9 cellular contexts compared by ENCODE assay signal in the genomic region with DNA sequence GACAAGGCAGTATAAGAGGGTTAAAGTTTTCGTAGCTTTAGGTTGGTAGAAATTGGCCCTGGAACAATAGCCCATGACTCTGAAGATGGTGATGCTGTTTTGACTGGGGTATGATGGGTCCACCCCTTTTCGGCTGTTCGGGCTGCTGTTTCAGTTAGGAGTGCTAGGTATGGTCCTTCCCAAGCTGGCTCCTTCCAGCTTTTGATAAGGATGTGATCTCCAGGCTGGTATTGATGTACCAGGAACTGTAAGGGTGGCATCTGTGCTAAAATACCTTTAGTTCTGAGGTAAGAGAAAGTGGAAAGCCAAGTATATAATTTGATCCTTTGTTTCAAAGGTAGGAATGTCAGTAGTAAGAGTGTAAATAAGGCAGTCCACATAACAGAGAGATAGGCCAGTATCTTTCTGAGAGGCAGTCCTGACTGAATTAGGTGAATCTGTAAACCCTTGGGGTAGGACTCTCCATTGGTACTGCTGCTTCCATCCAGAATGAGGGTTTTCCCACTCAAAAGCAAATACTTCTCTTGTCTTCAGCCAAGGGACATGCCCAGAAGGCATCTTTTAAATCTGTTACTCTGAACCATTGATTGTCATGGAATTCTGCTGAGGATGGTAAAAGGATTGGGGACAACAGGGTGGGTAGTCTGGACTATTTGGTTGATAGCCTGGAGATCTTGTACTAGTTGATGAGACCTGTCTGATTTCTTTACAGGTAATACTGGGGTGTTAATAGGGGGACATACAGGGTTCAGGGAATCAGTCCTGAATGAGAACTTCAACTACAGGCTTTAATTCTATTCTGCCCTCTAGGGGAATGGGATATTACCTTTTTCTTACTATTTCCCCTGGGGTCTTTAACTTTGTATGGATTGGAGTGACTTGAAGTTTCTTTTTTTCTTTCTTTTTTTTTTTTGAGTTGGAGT. TPM values are rescaled to one million over a fixed set of nuclear protein-coding genes. Genes with fewer than 3 reads are reported as not detected.
DNase-seq lines count a peak whose midpoint lies in the region; ATAC-seq, FAIRE-seq and TF ChIP-seq lines count a peak whose summit lies in the region.
"Had no signal": no experiment of that assay in that cellular context is flagged by ENCODE, and none has a peak within 500 bp of the region (broad histone marks: within the 10 kb centered on the region; RNA-seq: fewer than 3 reads in every experiment).

No MANE protein-coding gene starts in this region.

- TF ChIP-seq RAD21 in IMR-90 (IDR thresholded peaks at IDR 0.05; ENCODE audit: low read length), result no peak

- no peak overlapping the region for H3K23ac ChIP-seq in IMR-90 (ENCODE audit: low read depth, low read length)

- in situ Hi-C loops in IMR-90 (cut with MboI; ENCODE audit: low sequenced_read_pairs), result no loop called here

- H4K91ac ChIP-seq in IMR-90 (ENCODE audit: insufficient read depth, low read depth, low read length), result no peak overlapping the region

- H3K27me3 ChIP-seq in DND-41 (ENCODE audit: insufficient read depth, low read length, poor library complexity) (no peaks in the 10 kb centered on the region), IMR-90 (ENCODE audit: control insufficient read depth, insufficient read depth, low read length) (no peaks in the 10 kb centered on the region)
- H3K27me3 ChIP-seq: pancreas had no signal

- TF ChIP-seq CTCF in DND-41 (IDR thresholded peaks at IDR 0.05; ENCODE audit: borderline replicate concordance, extremely low read depth, low read length, poor library complexity, severe bottlenecking) (no peak), IMR-90 (conservative IDR thresholded peaks at IDR 0.05; ENCODE audit: low read depth, low read length) (no peak)

- DNase-seq in DND-41 (no peak), IMR-90 (no peak), naive B cell (no peak), HTR-8/SVneo (ENCODE audit: insufficient read length, low spot score) (no peak), middle frontal gyrus (ENCODE audit: extremely low spot score, low spot score) (no peak), H54 (ENCODE audit: insufficient read length, low spot score) (no peak)
- no peak for DNase-seq in activated naive CD8-positive, alpha-beta T cell treated with anti-CD3 and anti-CD28 coated beads, Interleukin-2, amount 50 U/mL, for 24 hours
- DNase-seq in activated CD4-positive, alpha-beta T cell treated with anti-CD3 and anti-CD28 coated beads for 48 hours, result no peak
- DNase-seq: pancreas had no signal

- H2AK5ac ChIP-seq in IMR-90 (ENCODE audit: low read depth, low read length), result no peak overlapping the region

- no peak overlapping the region for H2BK15ac ChIP-seq in IMR-90 (ENCODE audit: low read depth, low read length)

- CTCF ChIA-PET in IMR-90 (lab: Yijun Ruan, JAX), result interaction anchor here (1.0 kb wide), 1 partner anchor 37 kb away, joined by 3 read pairs; no protein-coding TSS in a partner anchor

- H4K8ac ChIP-seq in IMR-90 (ENCODE audit: low read depth in 2 of 2, low read length in 2 of 2), result no peak overlapping the region

- no peak overlapping the region for H2BK20ac ChIP-seq in IMR-90 (ENCODE audit: low read depth, low read length)

- no peak overlapping the region for H2AFZ ChIP-seq in DND-41 (ENCODE audit: low read depth, low read length)
- no peak overlapping the region for H2AFZ ChIP-seq in IMR-90 (replicated peaks; ENCODE audit: low read length, poor library complexity)

- H3K9me1 ChIP-seq in IMR-90 (ENCODE audit: insufficient read depth, low read length), result peaks cover 11% of the 10 kb centered on the region

- H3K27ac Mint-ChIP-seq in activated naive CD8-positive, alpha-beta T cell treated with anti-CD3 and anti-CD28 coated beads, Interleukin-2, amount 50 U/mL, for 24 hours, result peak overlapping the region; percentile 99
- peak overlapping the region; percentile 38 to 96 (median 50) for H3K27ac Mint-ChIP-seq in naive B cell

- peaks cover 94% of the 10 kb centered on the region for H3K79me2 ChIP-seq in DND-41 (ENCODE audit: insufficient read depth, low read length)

- FAIRE-seq in HTR-8/SVneo (lab: Jason Lieb, UNC) (no peak), H54 (lab: Jason Lieb, UNC) (no peak)
- FAIRE-seq: pancreas had no signal

- no peak overlapping the region for H2BK5ac ChIP-seq in IMR-90 (ENCODE audit: low read depth, low read length, poor library complexity, severe bottlenecking)

- peaks cover 42 to 87% of the 10 kb centered on the region in 2 experiments for H3K79me1 ChIP-seq in IMR-90 (ENCODE audit: low read depth in 1 of 2, low read length in 2 of 2)

- peaks cover 2% of the 10 kb centered on the region for H3K27me3 Mint-ChIP-seq in activated naive CD8-positive, alpha-beta T cell treated with anti-CD3 and anti-CD28 coated beads, Interleukin-2, amount 50 U/mL, for 24 hours
- no peaks in the 10 kb centered on the region for H3K27me3 Mint-ChIP-seq in naive B cell

- no TSS peak for BruUV-seq in IMR-90 (replicated peaks; lab: Mats Ljungman, UMichigan)

- H3K9ac ChIP-seq in DND-41 (ENCODE audit: low read depth, low read length) (no peak overlapping the region), IMR-90 (ENCODE audit: low read depth, low read length) (no peak overlapping the region)

- H3K4me1 ChIP-seq in DND-41 (ENCODE audit: insufficient read depth, low read length) (peaks cover 74% of the 10 kb centered on the region), IMR-90 (ENCODE audit: control insufficient read depth, insufficient read depth, low read length) (peaks cover 11% of the 10 kb centered on the region)

- intact Hi-C loops in IMR-90 (cut with micrococcal nuclease), result no loop called here

- no peak overlapping the region for H3K14ac ChIP-seq in IMR-90 (replicated peaks; ENCODE audit: low read depth, low read length)

- peak overlapping the region; percentile 90 for H3K4me3 Mint-ChIP-seq in activated naive CD8-positive, alpha-beta T cell treated with anti-CD3 and anti-CD28 coated beads, Interleukin-2, amount 50 U/mL, for 24 hours
- H3K4me3 Mint-ChIP-seq in naive B cell, result peak overlapping the region in 7 of 8 donors; percentile 11 to 73 (median 35)

- no peak overlapping the region for H4K5ac ChIP-seq in IMR-90 (ENCODE audit: low read depth, low read length)

- H3K9me3 Mint-ChIP-seq in activated naive CD8-positive, alpha-beta T cell treated with anti-CD3 and anti-CD28 coated beads, Interleukin-2, amount 50 U/mL, for 24 hours, result peaks cover 24% of the 10 kb centered on the region
- peaks cover 35 to 90% (median 86%) of the 10 kb centered on the region in 7 donors for H3K9me3 Mint-ChIP-seq in naive B cell

- POLR2A ChIA-PET in IMR-90 (lab: Charles Lee; ENCODE audit: unreplicated experiment), result interaction anchor here (0.5 kb wide), 1 partner anchor 1689 kb away, joined by 3 read pairs; no protein-coding TSS in a partner anchor

- no peak overlapping the region for H3K18ac ChIP-seq in IMR-90 (ENCODE audit: low read depth, low read length)

- H4K20me1 ChIP-seq in DND-41 (ENCODE audit: insufficient read depth, low read length), result peaks cover 89% of the 10 kb centered on the region
- peaks cover 100% of the 10 kb centered on the region for H4K20me1 ChIP-seq in IMR-90 (ENCODE audit: insufficient read depth, low read length)

- peak; percentile 14; the same call in 2 of the 3 replicates for ATAC-seq in DND-41 (ENCODE audit: insufficient read depth, low read depth)
- no peak for ATAC-seq in IMR-90 (ENCODE audit: low read depth)
- ATAC-seq in activated naive CD8-positive, alpha-beta T cell treated with anti-CD3 and anti-CD28 coated beads, Interleukin-2, amount 50 U/mL, for 24 hours, result no peak
- ATAC-seq in naive B cell (ENCODE audit: low read depth in 2 of 2), result no peak
- ATAC-seq: pancreas had no signal

- H3K9me3 ChIP-seq in DND-41 (ENCODE audit: insufficient read depth, low read length, severe bottlenecking) (peaks cover 68% of the 10 kb centered on the region), IMR-90 (ENCODE audit: control insufficient read depth, insufficient read depth, low read length) (peaks cover 27% of the 10 kb centered on the region)
- H3K9me3 ChIP-seq: pancreas had no signal

- peaks cover 100% of the 10 kb centered on the region for H3K36me3 ChIP-seq in DND-41 (ENCODE audit: insufficient read depth, low read length)
- H3K36me3 ChIP-seq in IMR-90 (ENCODE audit: control insufficient read depth, insufficient read depth, low read length), result peaks cover 94% of the 10 kb centered on the region

- H2BK120ac ChIP-seq in IMR-90 (ENCODE audit: low read depth, low read length), result no peak overlapping the region

- no peak overlapping the region for H2AK9ac ChIP-seq in IMR-90 (replicated peaks; ENCODE audit: low read depth, low read length, poor library complexity)

- dilution Hi-C loops in IMR-90 (cut with HindIII; ENCODE audit: low sequenced_read_pairs, unreplicated experiment), result no loop called here

- H3K4me2 ChIP-seq in DND-41 (ENCODE audit: insufficient read depth, low read length), result peak overlapping the region; percentile 93; the same call in 1 of the 2 replicates
- peak overlapping the region; percentile 55 for H3K4me2 ChIP-seq in IMR-90 (ENCODE audit: low read depth, low read length)

- H3K36me3 Mint-ChIP-seq in activated naive CD8-positive, alpha-beta T cell treated with anti-CD3 and anti-CD28 coated beads, Interleukin-2, amount 50 U/mL, for 24 hours (ENCODE audit: low read depth), result peaks cover 100% of the 10 kb centered on the region
- peaks cover 91 to 93% of the 10 kb centered on the region in 2 donors for H3K36me3 Mint-ChIP-seq in naive B cell

- 0 out of 2 replicates have a peak, but pooled peaks have one; percentile 22 for TF ChIP-seq POLR2A in IMR-90 (IDR thresholded peaks at IDR 0.05; ENCODE audit: low read depth, low read length)
- no peak for TF ChIP-seq POLR2A in H54 (IDR thresholded peaks at IDR 0.05; ENCODE audit: low read depth, low read length)

- no peak overlapping the region for H3K56ac ChIP-seq in IMR-90 (ENCODE audit: extremely low read depth, insufficient read depth, low read length)

- H3K4me1 Mint-ChIP-seq in activated naive CD8-positive, alpha-beta T cell treated with anti-CD3 and anti-CD28 coated beads, Interleukin-2, amount 50 U/mL, for 24 hours, result peaks cover 89% of the 10 kb centered on the region
- H3K4me1 Mint-ChIP-seq in naive B cell, result peaks cover 47 to 79% (median 60%) of the 10 kb centered on the region in 3 donors

- 100% methylated on average over 1 of the region's 3 CpGs; no CpG with 5 or more reads in 1 of the 2 experiments for WGBS in IMR-90 (ENCODE audit: extremely low coverage in 2 of 2, insufficient read length in 1 of 2), 2 experiments

- H3K27ac ChIP-seq in DND-41 (ENCODE audit: low read length) (no peak overlapping the region), IMR-90 (ENCODE audit: insufficient read depth, low read length) (no peak overlapping the region)
- H3K27ac ChIP-seq: pancreas had no signal

- H3K4me3 ChIP-seq in DND-41 (ENCODE audit: low read depth in 1 of 2, low read length in 2 of 2) (peak overlapping the region in 1 of 2 experiments; percentile 81; a peak in 1 of 4 replicates), IMR-90 (ENCODE audit: insufficient read depth, low read depth, low read length) (no peak overlapping the region)
- H3K4me3 ChIP-seq: pancreas had no signal

- no peak overlapping the region for H3K4ac ChIP-seq in IMR-90 (ENCODE audit: low read depth, low read length)

TF ChIP-seq in IMR-90, 13 proteins besides CTCF, POLR2A, EP300 and RAD21 (continues in another document):
- no peak for TF ChIP-seq BHLHE40 (IDR thresholded peaks at IDR 0.05; ENCODE audit: low read depth, low read length)

RNA-seq across cellular contexts. Expression of a gene that starts 6.1 kb away (rescaled TPM):
- 46.7 and 60.9 TPM in 2 replicates for total RNA-seq in IMR-90 (2012; rRNA removed)
- polyA plus RNA-seq in IMR-90 (2012; rRNA removed), result 8.5 and 10.9 TPM in 2 replicates
- 4.3 and 5.4 TPM in 2 replicates for polyA plus RNA-seq in IMR-90 (2012; cell fraction: cytosol; rRNA removed)
- polyA plus RNA-seq in IMR-90 (2012; cell fraction: nucleus; rRNA removed; ENCODE audit: low replicate concordance), result 5.7 and 9.9 TPM in 2 replicates
- polyA plus RNA-seq in naive B cell (ENCODE audit: low read depth in 6 of 6), result 10 to 100 TPM; 18.2 to 41.8 (median 22.7) TPM
